ENCODE assay signal across 1 cellular context in genomic region chr16:1981398-1981836, GRCh38.
TF ChIP-seq lines count a peak whose summit lies in the region.

Gene NOXO1, minus strand, starts transcription at chr16:1981469. Its CDS starts 290 bp downstream, at chr16:1981179.

TF ChIP-seq in GM12878, 131 proteins besides CTCF, POLR2A, EP300 and RAD21 (continued from another document):
- TF ChIP-seq ATF2 (IDR thresholded peaks at IDR 0.05; ENCODE audit: low read length) (no peak), E4F1 (IDR thresholded peaks at IDR 0.05; ENCODE audit: borderline replicate concordance, partially characterized antibody) (no peak), TAF1 (IDR thresholded peaks at IDR 0.05; ENCODE audit: borderline replicate concordance, low read depth, low read length) (no peak), MYB (IDR thresholded peaks at IDR 0.05; ENCODE audit: borderline replicate concordance, low read depth, low read length) (no peak), TCF12 (IDR thresholded peaks at IDR 0.05; ENCODE audit: low read depth, low read length) (0 out of 2 replicates have a peak, but pooled peaks have one; percentile 25), KLF5 (IDR thresholded peaks at IDR 0.05; ENCODE audit: partially characterized antibody) (no peak), KAT2A (conservative IDR thresholded peaks at IDR 0.05; ENCODE audit: control insufficient read depth, low read depth, low read length) (no peak), CREB1 (IDR thresholded peaks at IDR 0.05; ENCODE audit: low read depth) (no peak), ZNF207 (IDR thresholded peaks at IDR 0.05; ENCODE audit: borderline replicate concordance) (no peak), ZSCAN29 (IDR thresholded peaks at IDR 0.05) (no peak), USF2 (IDR thresholded peaks at IDR 0.05; ENCODE audit: borderline replicate concordance, low read depth, low read length) (no peak), ZBED1 (IDR thresholded peaks at IDR 0.05; ENCODE audit: borderline replicate concordance) (no peak), GATAD2B (conservative IDR thresholded peaks at IDR 0.05; ENCODE audit: low read depth) (peak; percentile 51; the same call in 1 of the 2 replicates), CHD2 (IDR thresholded peaks at IDR 0.05; ENCODE audit: borderline replicate concordance, low read depth, low read length) (no peak)
